ENCODE assay signal across 8 cellular contexts in the genomic region with DNA sequence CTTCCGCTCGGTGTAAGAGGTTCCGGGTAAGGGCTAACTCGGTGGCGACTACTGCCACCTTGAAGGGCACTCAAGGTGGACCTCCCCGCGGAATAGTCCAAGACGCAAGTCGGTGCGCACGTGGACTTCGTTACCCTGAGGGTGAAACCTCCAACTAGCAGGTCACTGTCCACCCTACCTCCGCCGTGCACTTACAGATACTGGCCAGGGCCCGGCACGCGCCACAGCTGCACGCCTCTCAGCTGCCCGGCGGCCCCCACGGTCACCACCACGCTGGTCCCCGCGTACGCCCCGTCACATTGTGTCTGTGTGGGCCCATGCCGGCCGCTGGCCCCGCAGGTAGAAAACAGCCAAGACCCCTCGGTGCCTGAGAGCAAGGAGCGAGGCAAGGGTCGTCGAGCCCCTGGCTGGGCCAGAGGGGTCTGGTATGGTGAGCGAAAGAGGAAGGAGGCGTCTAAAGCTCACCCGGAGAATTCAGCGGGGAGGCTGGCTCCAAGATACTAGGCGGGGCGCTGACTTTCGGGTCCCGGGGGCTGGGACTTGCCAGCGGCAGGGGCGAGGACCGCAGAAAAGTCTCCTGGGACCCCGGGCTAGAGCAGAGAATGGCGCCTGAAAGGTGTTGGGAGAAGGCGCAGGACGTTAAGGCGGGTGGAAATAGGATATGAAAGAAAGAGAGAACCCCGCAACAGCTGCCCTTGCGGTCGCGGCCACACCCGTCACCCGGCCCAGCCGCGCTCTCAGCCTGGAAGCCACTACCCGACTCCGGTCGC. TPM values are rescaled to one million over a fixed set of nuclear protein-coding genes. Genes with fewer than 3 reads are reported as not detected.
A peak's percentile ranks its signal among the peaks of the same experiment; 100 is the strongest.
DNase-seq lines count a peak whose midpoint lies in the region; TF ChIP-seq lines count a peak whose summit lies in the region.

No MANE protein-coding gene starts in this region.

- no peak overlapping the region for H3K27ac ChIP-seq in breast epithelium
- H3K27ac ChIP-seq in smooth muscle cell (ENCODE audit: low read depth), result no peak overlapping the region

- CTCF ChIA-PET in MCF 10A (lab: Yijun Ruan, JAX), result no interaction called here

- no peaks in the 10 kb centered on the region for H4K20me1 ChIP-seq in smooth muscle cell (ENCODE audit: low read depth)

- TF ChIP-seq CTCF in breast epithelium (IDR thresholded peaks at IDR 0.05) (no peak), MCF 10A (IDR thresholded peaks at IDR 0.05; ENCODE audit: unreplicated experiment) (no peak), smooth muscle cell (IDR thresholded peaks at IDR 0.05; ENCODE audit: borderline replicate concordance, insufficient read depth, poor library complexity, severe bottlenecking) (no peak)

- H3K36me3 ChIP-seq in breast epithelium (no peaks in the 10 kb centered on the region), iPS-15b (ENCODE audit: control insufficient read depth, insufficient read depth, low read length) (peaks cover 5% of the 10 kb centered on the region), smooth muscle cell (ENCODE audit: low read depth) (no peaks in the 10 kb centered on the region)

- no peak overlapping the region for H3K9ac ChIP-seq in iPS-15b (ENCODE audit: low read depth, low read length)
- H3K9ac ChIP-seq in smooth muscle cell (ENCODE audit: low read depth), result no peak overlapping the region

- H3K27ac Mint-ChIP-seq in MCF 10A (ENCODE audit: low read depth, unreplicated experiment), result no peak overlapping the region
- no peak overlapping the region for H3K27ac Mint-ChIP-seq in activated T-cell treated with anti-CD3 and anti-CD28 coated beads, Interleukin-2, amount 50 U/mL, for 24 hours

- H3K4me1 ChIP-seq in breast epithelium (peaks cover 8 to 9% of the 10 kb centered on the region in 2 donors), iPS-15b (ENCODE audit: control insufficient read depth, insufficient read depth, low read length) (peaks cover 3% of the 10 kb centered on the region), smooth muscle cell (ENCODE audit: low read depth) (peaks cover 24% of the 10 kb centered on the region)

- no peaks in the 10 kb centered on the region for H3F3A ChIP-seq in smooth muscle cell (ENCODE audit: low read depth)

- H3K4me3 Mint-ChIP-seq in MCF 10A (ENCODE audit: unreplicated experiment), result no peak overlapping the region
- H3K4me3 Mint-ChIP-seq in activated T-cell treated with anti-CD3 and anti-CD28 coated beads, Interleukin-2, amount 50 U/mL, for 24 hours, result peak overlapping the region; percentile 58

- H3K79me2 ChIP-seq in smooth muscle cell (ENCODE audit: low read depth), result no peaks in the 10 kb centered on the region

- H3K27me3 ChIP-seq in breast epithelium, result peaks cover 9 to 32% of the 10 kb centered on the region in 2 donors
- H3K27me3 ChIP-seq in iPS-15b (ENCODE audit: control insufficient read depth, insufficient read depth, low read length), result peaks cover 58% of the 10 kb centered on the region
- peaks cover 59% of the 10 kb centered on the region for H3K27me3 ChIP-seq in smooth muscle cell (ENCODE audit: low read depth)

- H3K4me2 ChIP-seq in smooth muscle cell, result peak overlapping the region; percentile 88

- intact Hi-C loops in breast epithelium (cut with DNase I; ENCODE audit: low total_unique reads) (no loop called here), MCF 10A (cut with micrococcal nuclease) (no loop called here)

- BruUV-seq in MCF 10A (replicated peaks; lab: Mats Ljungman, UMichigan), result no TSS peak

- no peak for TF ChIP-seq POLR2A in breast epithelium (IDR thresholded peaks at IDR 0.05)

- peaks cover 4% of the 10 kb centered on the region for H3K4me1 Mint-ChIP-seq in MCF 10A (ENCODE audit: insufficient read depth, unreplicated experiment)
- peaks cover 25% of the 10 kb centered on the region for H3K4me1 Mint-ChIP-seq in activated T-cell treated with anti-CD3 and anti-CD28 coated beads, Interleukin-2, amount 50 U/mL, for 24 hours (ENCODE audit: low read depth)

- peak overlapping the region; percentile 26 to 56 (median 43) for H3K4me3 ChIP-seq in breast epithelium
- H3K4me3 ChIP-seq in iPS-15b (ENCODE audit: low read depth, low read length), result peak overlapping the region; percentile 80
- peak overlapping the region; percentile 40 for H3K4me3 ChIP-seq in smooth muscle cell

- WGBS in smooth muscle cell (ENCODE audit: low lambda C conversion rate), result 13% methylated on average over 58 of the region's 60 CpGs

- no peaks in the 10 kb centered on the region for H3K9me3 ChIP-seq in breast epithelium
- no peaks in the 10 kb centered on the region for H3K9me3 ChIP-seq in iPS-15b (ENCODE audit: control insufficient read depth, insufficient read depth, low read length)
- H3K9me3 ChIP-seq in smooth muscle cell (replicated peaks; ENCODE audit: low read depth), result no peaks in the 10 kb centered on the region

- no peak for DNase-seq in breast epithelium (ENCODE audit: low spot score in 2 of 2)
- DNase-seq in MCF 10A (ENCODE audit: unreplicated experiment), result no peak
- no peak for DNase-seq in activated T-cell treated with anti-CD3 and anti-CD28 coated beads, Interleukin-2, amount 50 U/mL, for 24 hours
- no peak for DNase-seq in smooth muscle cell (lab: John Stamatoyannopoulos, UW; ENCODE audit: unreplicated experiment)
- DNase-seq in HCEC 1CT, result no peak
- DNase-seq in SK-N-DZ (ENCODE audit: low spot score), result no peak
- DNase-seq in stimulated activated CD4-positive, alpha-beta T cell treated with anti-CD3 and anti-CD28 coated beads, Interleukin-4, amount 100 ng/mL, for 24 hours, result no peak

- peaks cover 22% of the 10 kb centered on the region for H3K36me3 Mint-ChIP-seq in MCF 10A (ENCODE audit: insufficient read depth, unreplicated experiment)
- H3K36me3 Mint-ChIP-seq in activated T-cell treated with anti-CD3 and anti-CD28 coated beads, Interleukin-2, amount 50 U/mL, for 24 hours (ENCODE audit: low read depth), result peaks cover 22% of the 10 kb centered on the region

- POLR2A ChIA-PET in MCF 10A (lab: Yijun Ruan, JAX), result no interaction called here

- H2AFZ ChIP-seq in smooth muscle cell (ENCODE audit: low read depth), result no peak overlapping the region

- no peaks in the 10 kb centered on the region for H3K9me3 Mint-ChIP-seq in MCF 10A (ENCODE audit: unreplicated experiment)
- no peaks in the 10 kb centered on the region for H3K9me3 Mint-ChIP-seq in activated T-cell treated with anti-CD3 and anti-CD28 coated beads, Interleukin-2, amount 50 U/mL, for 24 hours

- H3K27me3 Mint-ChIP-seq in MCF 10A (ENCODE audit: insufficient read depth, unreplicated experiment), result no peaks in the 10 kb centered on the region
- peaks cover 40% of the 10 kb centered on the region for H3K27me3 Mint-ChIP-seq in activated T-cell treated with anti-CD3 and anti-CD28 coated beads, Interleukin-2, amount 50 U/mL, for 24 hours

RNA-seq across cellular contexts. Expression of a gene that starts 0.9 kb away (rescaled TPM):
- total RNA-seq in breast epithelium (under 1 TPM in 2 of 3 donors, not detected in 1; 0.29 to 0.66 TPM), MCF 10A (2022) (0.17 TPM in 1 of 2 replicates, not detected in the other), smooth muscle cell (0.18 and 1.2 TPM in 2 replicates)
- 1.6 and 2.3 TPM in 2 replicates for polyA plus RNA-seq in smooth muscle cell
- 0.44 and 0.84 TPM in 2 replicates for polyA plus RNA-seq in SK-N-DZ (2014; cell fraction: cytosol; rRNA removed)
- polyA plus RNA-seq in SK-N-DZ (2014; cell fraction: nucleus; rRNA removed), result 9.2 and 9.9 TPM in 2 replicates

RNA-seq across cellular contexts. Expression of a gene that starts 19.0 kb away (rescaled TPM):
- total RNA-seq in breast epithelium (under 1 TPM in 1 of 3 donors, not detected in 2; 0.15 TPM), MCF 10A (2022) (13.5 and 23.4 TPM in 2 replicates), smooth muscle cell (2.8 and 5.8 TPM in 2 replicates)
- 1.5 and 2.1 TPM in 2 replicates for polyA plus RNA-seq in smooth muscle cell
- 2.3 and 2.4 TPM in 2 replicates for polyA plus RNA-seq in SK-N-DZ (2014; cell fraction: cytosol; rRNA removed)
- polyA plus RNA-seq in SK-N-DZ (2014; cell fraction: nucleus; rRNA removed), result 3.8 and 7.2 TPM in 2 replicates

RNA-seq across cellular contexts. Expression of a gene that starts 31.4 kb away (rescaled TPM):
- total RNA-seq in breast epithelium (10 to 100 TPM; 22.7 to 28.2 (median 27.1) TPM), MCF 10A (2022) (37.5 and 45.1 TPM in 2 replicates), smooth muscle cell (15.5 and 15.8 TPM in 2 replicates)
- polyA plus RNA-seq in smooth muscle cell, result 37.1 and 37.5 TPM in 2 replicates
- polyA plus RNA-seq in SK-N-DZ (2014; cell fraction: cytosol; rRNA removed), result 28.7 and 40.8 TPM in 2 replicates
- polyA plus RNA-seq in SK-N-DZ (2014; cell fraction: nucleus; rRNA removed), result 26.0 and 51.8 TPM in 2 replicates

RNA-seq across cellular contexts. Expression of a gene that starts 46.3 kb away (rescaled TPM):
- total RNA-seq in breast epithelium (10 to 100 TPM in 1 of 3 donors, 1 to 10 TPM in 2; 6.9 to 36.8 (median 8.8) TPM), MCF 10A (2022) (9.7 and 12.3 TPM in 2 replicates), smooth muscle cell (11.5 and 12.9 TPM in 2 replicates)
- polyA plus RNA-seq in smooth muscle cell, result 20.5 and 23.5 TPM in 2 replicates
- polyA plus RNA-seq in SK-N-DZ (2014; cell fraction: cytosol; rRNA removed), result 16.3 and 17.9 TPM in 2 replicates
- 17.2 and 21.0 TPM in 2 replicates for polyA plus RNA-seq in SK-N-DZ (2014; cell fraction: nucleus; rRNA removed)
